ENCODE assay signal across 9 cellular contexts in genomic region chr15:80991446-80991845, GRCh38. TPM values are rescaled to one million over a fixed set of nuclear protein-coding genes. Genes with fewer than 3 reads are reported as not detected.
A peak's percentile ranks its signal among the peaks of the same experiment; 100 is the strongest.
DNase-seq lines count a peak whose midpoint lies in the region; ATAC-seq, FAIRE-seq and TF ChIP-seq lines count a peak whose summit lies in the region.
"Had no signal": no experiment of that assay in that cellular context is flagged by ENCODE, and none has a peak within 500 bp of the region (broad histone marks: within the 10 kb centered on the region; RNA-seq: fewer than 3 reads in every experiment).

No MANE protein-coding gene starts in this region.

- in situ Hi-C loops in GM12878 (cut with MboI), result loop anchor here (5.0 to 10.0 kb wide), 2 partner anchors 116 to 303 kb away; no protein-coding TSS in a partner anchor
- in situ Hi-C loops in G401 (cut with HindIII; ENCODE audit: low sequenced_read_pairs), result no loop called here

- peaks cover 0 to 2% (median 0%) of the 10 kb centered on the region in 3 donors for H3K9me3 Mint-ChIP-seq in IgD-negative memory B cell

- no peak for TF ChIP-seq RAD21 in GM12878 (IDR thresholded peaks at IDR 0.05; ENCODE audit: insufficient read depth, low read depth, low read length)

- H3K79me2 ChIP-seq in GM12878 (ENCODE audit: control insufficient read depth, insufficient read depth, low read length), result peaks cover 30% of the 10 kb centered on the region

- DNase-seq in AG08395 (ENCODE audit: low spot score), result peak; percentile 81
- DNase-seq in GM12878 (ENCODE audit: low read depth, low spot score), result no peak
- no peak for DNase-seq in lower lobe of right lung
- DNase-seq in GM19239 (ENCODE audit: insufficient read length, low spot score), result no peak
- DNase-seq in G401 (ENCODE audit: low spot score), result no peak
- no peak for DNase-seq in GM19238 (ENCODE audit: insufficient read length, low spot score)
- no peak for DNase-seq in DMS153 (lab: John Stamatoyannopoulos, UW)
- DNase-seq: NCI-H1048 had no signal

- H3K4me1 Mint-ChIP-seq in IgD-negative memory B cell, result peaks cover 28 to 38% (median 31%) of the 10 kb centered on the region in 3 donors

- no TSS peak for BruUV-seq in GM12878 (replicated peaks; lab: Mats Ljungman, UMichigan)

- intact Hi-C loops in GM12878 (cut with micrococcal nuclease; ENCODE audit: unreplicated experiment) (no loop called here), lower lobe of right lung (cut with DNase I) (no loop called here)

- H3K9me3 ChIP-seq in GM12878 (replicated peaks; ENCODE audit: control insufficient read depth, insufficient read depth, low read length) (no peaks in the 10 kb centered on the region), lower lobe of right lung (no peaks in the 10 kb centered on the region)

- CTCF ChIA-PET in GM12878 (lab: Yijun Ruan, JAX), result interaction anchor here (1.0 to 2.9 kb wide), 5 partner anchors 14 to 320 kb away, joined by 3 to 29 read pairs (median 7); no protein-coding TSS in a partner anchor

- H3K27me3 ChIP-seq in GM12878 (replicated peaks in 1 of 2; ENCODE audit: control insufficient read depth in 2 of 2, insufficient read depth in 2 of 2, low read length in 1 of 2) (no peaks in the 10 kb centered on the region), lower lobe of right lung (ENCODE audit: low read depth) (no peaks in the 10 kb centered on the region)

- H3K4me2 ChIP-seq in GM12878 (ENCODE audit: control insufficient read depth, insufficient read depth), result no peak overlapping the region

- SMC1A ChIA-PET in GM12878 (lab: Charles Lee; ENCODE audit: uncharacterized antibody, unreplicated experiment), result interaction anchor here (1.5 to 2.2 kb wide), 4 partner anchors 8 to 275 kb away, joined by 4 to 12 read pairs (median 9); partner anchors contain the start of gene TLNRD1

- RAD21 ChIA-PET in GM12878 (lab: Charles Lee; ENCODE audit: unreplicated experiment), result interaction anchor here (0.8 to 1.7 kb wide), 4 partner anchors 9 to 275 kb away, joined by 3 to 7 read pairs (median 4); partner anchors contain the start of gene TLNRD1

- H3K27ac ChIP-seq in GM12878 (ENCODE audit: control insufficient read depth, insufficient read depth), result no peak overlapping the region
- H3K27ac ChIP-seq in lower lobe of right lung, result peak overlapping the region; percentile 25

- TF ChIP-seq POLR2A in GM12878 (IDR thresholded peaks at IDR 0.05; ENCODE audit: low read depth, low read length), result no peak

- H3K27ac Mint-ChIP-seq in IgD-negative memory B cell, result peak overlapping the region in 1 of 3 donors; percentile 29

- TF ChIP-seq CTCF in GM12878 (IDR thresholded peaks at IDR 0.05 in 2 of 3, conservative IDR thresholded peaks at IDR 0.05 in 1 of 3; ENCODE audit: control insufficient read depth in 2 of 3, extremely low read depth in 1 of 3, insufficient read depth in 1 of 3, low read depth in 3 of 3, low read length in 3 of 3) (peak in 2 of 3 experiments; percentile 5 to 23; a peak in 1 of 6 replicates), lower lobe of right lung (IDR thresholded peaks at IDR 0.05) (no peak)

- 0 out of 3 replicates have a peak, but pooled peaks have one; percentile 9 for ATAC-seq in GM12878
- ATAC-seq in lower lobe of right lung, result peak in 1 of 2 donors; percentile 41

- H3K4me1 ChIP-seq in GM12878 (ENCODE audit: control insufficient read depth, insufficient read depth, low read length), result no peaks in the 10 kb centered on the region
- H3K4me1 ChIP-seq in lower lobe of right lung, result peaks cover 43% of the 10 kb centered on the region

- H3K36me3 ChIP-seq in GM12878 (ENCODE audit: control insufficient read depth in 2 of 2, insufficient read depth in 2 of 2, low read length in 1 of 2) (peaks cover 0 to 3% of the 10 kb centered on the region in 2 experiments; a peak in 1 of 4 replicates), lower lobe of right lung (no peaks in the 10 kb centered on the region)

- POLR2A ChIA-PET in GM12878 (lab: Charles Lee), result interaction anchor here (0.6 to 1.9 kb wide), 3 partner anchors 10 to 17 kb away, joined by 6 to 12 read pairs (median 6); partner anchors contain the start of gene TLNRD1

- H3K27me3 Mint-ChIP-seq in IgD-negative memory B cell, result no peaks in the 10 kb centered on the region

- TF ChIP-seq EP300 in GM12878 (IDR thresholded peaks at IDR 0.05; ENCODE audit: borderline replicate concordance in 1 of 2, control insufficient read depth in 1 of 2, low read depth in 2 of 2, low read length in 2 of 2), result no peak

- peak overlapping the region in 3 of 4 donors; percentile 21 to 96 (median 87) for H3K4me3 Mint-ChIP-seq in IgD-negative memory B cell

- peaks cover 2% of the 10 kb centered on the region for H3K36me3 Mint-ChIP-seq in IgD-negative memory B cell

- no peak for FAIRE-seq in GM12878 (lab: Jason Lieb, UNC)
- FAIRE-seq in GM19239 (lab: Jason Lieb, UNC), result no peak

- H3K9ac ChIP-seq in GM12878 (ENCODE audit: control insufficient read depth, insufficient read depth, low read length), result no peak overlapping the region

- no peaks in the 10 kb centered on the region for H4K20me1 ChIP-seq in GM12878 (ENCODE audit: control insufficient read depth, insufficient read depth)

- 71% methylated on average over 4 of the region's 4 CpGs for WGBS in GM12878 (ENCODE audit: insufficient coverage, insufficient replicate concordance, low lambda C conversion rate, missing lambda C conversion rate)

- H3K4me3 ChIP-seq in GM12878 (no peak overlapping the region), lower lobe of right lung (no peak overlapping the region)

- no peak overlapping the region for H2AFZ ChIP-seq in GM12878 (ENCODE audit: control insufficient read depth, low read depth, low read length)

TF ChIP-seq in GM12878, 131 proteins besides CTCF, POLR2A, EP300 and RAD21:
- no peak for TF ChIP-seq RFX5 (IDR thresholded peaks at IDR 0.05; ENCODE audit: low read depth, low read length)
- 0 out of 2 replicates have a peak, but pooled peaks have one; percentile 23 for TF ChIP-seq RAD51 (IDR thresholded peaks at IDR 0.05)

RNA-seq across cellular contexts. Expression of gene MESD, which starts 1.8 kb away (rescaled TPM):
- polyA plus RNA-seq in IgD-negative memory B cell (21.9 TPM), GM12878 (2011; rRNA removed) (11.2 and 15.4 TPM in 2 replicates), GM12878 (2014; fragmentation: Illumina TruSeq; extraction: Trizol) (24.7 and 25.7 TPM in 2 replicates), GM12878 (2014; fragmentation: Nextera tagmentation; extraction: Ambion mirVana) (10 to 100 TPM; 10.2 to 16.7 TPM), GM12878 (2014; rRNA removed) (16.5 and 16.7 TPM in 2 replicates), GM12878 (2016; fragmentation: Nextera tagmentation; extraction: Ambion mirVana) (10 to 100 TPM; 39.0 to 39.8 TPM)
- total RNA-seq in GM12878 (2013; cell fraction: nucleolus; rRNA removed), result 34.4 and 36.8 TPM in 2 replicates
- total RNA-seq in GM12878 (2014; rRNA removed) (21.8 and 22.7 TPM in 2 replicates), GM12878 (2014; rRNA removed; fragmentation: Illumina TruSeq; extraction: Trizol) (25.2 and 27.5 TPM in 2 replicates), GM12878 (2021) (19.2 and 24.1 TPM in 2 replicates), lower lobe of right lung (24.2 TPM)
- polyA plus RNA-seq in GM12878 (2011; ENCODE audit: low read depth), result 10.7 TPM
- polyA plus RNA-seq in GM12878 (2011; cell fraction: cytosol; rRNA removed), result 8.8 and 9.4 TPM in 2 replicates
- 9.4 and 11.4 TPM in 2 replicates for polyA plus RNA-seq in GM12878 (2011; cell fraction: nucleus; rRNA removed)
- 14.4 and 14.7 TPM in 2 replicates for polyA plus RNA-seq in GM12878 (2012)
- 8.0 and 9.7 TPM in 2 replicates for polyA minus RNA-seq in GM12878 (2011; rRNA and poly(A)+ RNA removed)
- polyA minus RNA-seq in GM12878 (2011; cell fraction: cytosol; rRNA and poly(A)+ RNA removed), result 3.6 and 5.9 TPM in 2 replicates
- 7.3 and 9.2 TPM in 2 replicates for polyA minus RNA-seq in GM12878 (2011; cell fraction: nucleus; rRNA and poly(A)+ RNA removed)
- total RNA-seq in G401 (2014; rRNA removed; shearing (Covaris generic)), result 25.1 and 29.6 TPM in 2 replicates

RNA-seq across cellular contexts. Expression of gene TLNRD1, which starts 9.3 kb away (rescaled TPM):
- polyA plus RNA-seq in IgD-negative memory B cell (4.6 TPM), GM12878 (2011; rRNA removed) (8.4 and 11.6 TPM in 2 replicates), GM12878 (2014; fragmentation: Illumina TruSeq; extraction: Trizol) (4.8 and 6.6 TPM in 2 replicates), GM12878 (2014; fragmentation: Nextera tagmentation; extraction: Ambion mirVana) (1 to 10 TPM; 2.5 to 5.7 TPM), GM12878 (2014; rRNA removed) (26.7 and 31.5 TPM in 2 replicates), GM12878 (2016; fragmentation: Nextera tagmentation; extraction: Ambion mirVana) (10 to 100 TPM in 1 of 2 experiments, 1 to 10 TPM in 1; 5.4 to 12.5 TPM)
- total RNA-seq in GM12878 (2013; cell fraction: nucleolus; rRNA removed), result 14.0 and 16.6 TPM in 2 replicates
- total RNA-seq in GM12878 (2014; rRNA removed) (19.9 and 25.5 TPM in 2 replicates), GM12878 (2014; rRNA removed; fragmentation: Illumina TruSeq; extraction: Trizol) (6.0 and 6.5 TPM in 2 replicates), GM12878 (2021) (40.5 and 44.8 TPM in 2 replicates), lower lobe of right lung (24.7 TPM)
- polyA plus RNA-seq in GM12878 (2011; ENCODE audit: low read depth), result 2.6 TPM
- 13.2 and 24.3 TPM in 2 replicates for polyA plus RNA-seq in GM12878 (2011; cell fraction: cytosol; rRNA removed)
- 13.6 and 19.0 TPM in 2 replicates for polyA plus RNA-seq in GM12878 (2011; cell fraction: nucleus; rRNA removed)
- 8.4 and 9.0 TPM in 2 replicates for polyA plus RNA-seq in GM12878 (2012)
- 4.8 and 6.6 TPM in 2 replicates for polyA minus RNA-seq in GM12878 (2011; rRNA and poly(A)+ RNA removed)
- 12.8 and 13.8 TPM in 2 replicates for polyA minus RNA-seq in GM12878 (2011; cell fraction: cytosol; rRNA and poly(A)+ RNA removed)
- 16.1 and 29.3 TPM in 2 replicates for polyA minus RNA-seq in GM12878 (2011; cell fraction: nucleus; rRNA and poly(A)+ RNA removed)
- 40.7 and 42.6 TPM in 2 replicates for total RNA-seq in G401 (2014; rRNA removed; shearing (Covaris generic))
